Comparison of ENCODE assay signal across 14 cellular contexts in genomic region chr5:131303537-131303936, GRCh38. TPM values are rescaled to one million over a fixed set of nuclear protein-coding genes. Genes with fewer than 3 reads are reported as not detected.
DNase-seq lines count a peak whose midpoint lies in the region; ATAC-seq and TF ChIP-seq lines count a peak whose summit lies in the region.
"Had no signal": no experiment of that assay in that cellular context is flagged by ENCODE, and none has a peak within 500 bp of the region (broad histone marks: within the 10 kb centered on the region; RNA-seq: fewer than 3 reads in every experiment).

No MANE protein-coding gene starts in this region.

- H3K9me3 Mint-ChIP-seq in activated naive CD4-positive, alpha-beta T cell treated with anti-CD3 and anti-CD28 coated beads, Interleukin-2, amount 10 ng/mL, durations not matched to agents 7 days and 5 days: peaks cover 4% of the 10 kb centered on the region
- H3K9me3 Mint-ChIP-seq in neural progenitor cell: peaks cover 39% of the 10 kb centered on the region

- peaks cover 62% of the 10 kb centered on the region for H3K36me3 Mint-ChIP-seq in activated naive CD4-positive, alpha-beta T cell treated with anti-CD3 and anti-CD28 coated beads, Interleukin-2, amount 10 ng/mL, durations not matched to agents 7 days and 5 days
- peaks cover 41% of the 10 kb centered on the region for H3K36me3 Mint-ChIP-seq in neural progenitor cell

- no peak for TF ChIP-seq POLR2A in gastrocnemius medialis (IDR thresholded peaks at IDR 0.05)

- 15% methylated on average over 1 of the region's 1 CpG for WGBS in SK-N-SH (ENCODE audit: low lambda C conversion rate)

- H3K4me1 Mint-ChIP-seq in activated naive CD4-positive, alpha-beta T cell treated with anti-CD3 and anti-CD28 coated beads, Interleukin-2, amount 10 ng/mL, durations not matched to agents 7 days and 5 days: peaks cover 63% of the 10 kb centered on the region
- no peaks in the 10 kb centered on the region for H3K4me1 Mint-ChIP-seq in neural progenitor cell

- no peaks in the 10 kb centered on the region for H3K27me3 ChIP-seq in SK-N-SH (ENCODE audit: insufficient read depth)
- H3K27me3 ChIP-seq in gastrocnemius medialis: no peaks in the 10 kb centered on the region
- no peaks in the 10 kb centered on the region for H3K27me3 ChIP-seq in neural progenitor cell
- H3K27me3 ChIP-seq: esophagus muscularis mucosa had no signal

- POLR2A ChIA-PET in SK-N-SH (lab: Yijun Ruan, JAX): no interaction called here

- in situ Hi-C loops in gastrocnemius medialis (cut with MboI; ENCODE audit: low sequenced_read_pairs in 4 of 4): no loop called here

- ATAC-seq in gastrocnemius medialis (no peak), HG02763 (IDR thresholded peaks at IDR 0.05; ENCODE audit: unreplicated experiment) (no peak)
- ATAC-seq: stimulated activated naive CD8-positive, alpha-beta T cell treated with anti-CD3 and anti-CD28 coated beads, Interleukin-15, Interleukin-2, amounts not matched to agents 100 U/mL and 50 U/mL, for 24 hours had no signal

- no peak for TF ChIP-seq CTCF in SK-N-SH (IDR thresholded peaks at IDR 0.05)
- TF ChIP-seq CTCF in gastrocnemius medialis (IDR thresholded peaks at IDR 0.05 in 4 of 5, conservative IDR thresholded peaks at IDR 0.05 in 1 of 5): no peak
- no peak for TF ChIP-seq CTCF in neural progenitor cell (IDR thresholded peaks at IDR 0.05)

- intact Hi-C loops in gastrocnemius medialis (cut with DNase I; ENCODE audit: low total_unique reads): no loop called here

- H3K79me2 ChIP-seq in SK-N-SH (ENCODE audit: insufficient read depth): peaks cover 92% of the 10 kb centered on the region
- peaks cover 87% of the 10 kb centered on the region for H3K79me2 ChIP-seq in neural progenitor cell (ENCODE audit: low read depth)

- H3F3A ChIP-seq in SK-N-SH (replicated peaks; ENCODE audit: insufficient read depth): peaks cover 21% of the 10 kb centered on the region
- no peaks in the 10 kb centered on the region for H3F3A ChIP-seq in neural progenitor cell (ENCODE audit: low read depth)

- no peak overlapping the region for H3K4me2 ChIP-seq in SK-N-SH
- H3K4me2 ChIP-seq in neural progenitor cell: no peak overlapping the region

- H3K27ac Mint-ChIP-seq in activated naive CD4-positive, alpha-beta T cell treated with anti-CD3 and anti-CD28 coated beads, Interleukin-2, amount 10 ng/mL, durations not matched to agents 7 days and 5 days: peak overlapping the region; percentile 6
- no peak overlapping the region for H3K27ac Mint-ChIP-seq in neural progenitor cell

- CTCF ChIA-PET in activated naive CD4-positive, alpha-beta T cell treated with anti-CD3 and anti-CD28 coated beads, Interleukin-2, amount 10 ng/mL, durations not matched to agents 7 days and 5 days (lab: Charles Lee): interaction anchor here (0.6 kb wide), 1 partner anchor 62 kb away, joined by 4 read pairs; no protein-coding TSS in a partner anchor
- CTCF ChIA-PET in SK-N-SH (lab: Yijun Ruan, JAX): interaction anchor here (1.3 kb wide), 1 partner anchor 38 kb away, joined by 6 read pairs; no protein-coding TSS in a partner anchor

- no peaks in the 10 kb centered on the region for H3K36me3 ChIP-seq in SK-N-SH (replicated peaks in 1 of 2; ENCODE audit: control insufficient read depth in 1 of 2, insufficient read depth in 2 of 2, low read length in 1 of 2)
- no peaks in the 10 kb centered on the region for H3K36me3 ChIP-seq in gastrocnemius medialis
- H3K36me3 ChIP-seq in neural progenitor cell: no peaks in the 10 kb centered on the region
- H3K36me3 ChIP-seq: esophagus muscularis mucosa had no signal

- no peak overlapping the region for H2AFZ ChIP-seq in SK-N-SH (ENCODE audit: low read depth)
- no peak overlapping the region for H2AFZ ChIP-seq in neural progenitor cell (replicated peaks)

- no peak for TF ChIP-seq EP300 in SK-N-SH (IDR thresholded peaks at IDR 0.05; ENCODE audit: borderline replicate concordance in 1 of 2, low read depth in 1 of 2, low read length in 1 of 2)

- no peak overlapping the region for H3K4me3 ChIP-seq in SK-N-SH (ENCODE audit: low read depth in 2 of 2, low read length in 1 of 2)
- no peak overlapping the region for H3K4me3 ChIP-seq in skeletal muscle cell (ENCODE audit: low read depth, low read length)
- H3K4me3 ChIP-seq in gastrocnemius medialis: no peak overlapping the region
- no peak overlapping the region for H3K4me3 ChIP-seq in neural progenitor cell
- H3K4me3 ChIP-seq: esophagus muscularis mucosa had no signal

- no peaks in the 10 kb centered on the region for H3K27me3 Mint-ChIP-seq in activated naive CD4-positive, alpha-beta T cell treated with anti-CD3 and anti-CD28 coated beads, Interleukin-2, amount 10 ng/mL, durations not matched to agents 7 days and 5 days
- H3K27me3 Mint-ChIP-seq in neural progenitor cell (ENCODE audit: insufficient read depth, low read depth): peaks cover 6% of the 10 kb centered on the region

- peak overlapping the region in 1 of 2 experiments; percentile 60; a peak in 3 of 4 replicates for H3K27ac ChIP-seq in SK-N-SH (ENCODE audit: low read depth in 2 of 2, low read length in 1 of 2)
- H3K27ac ChIP-seq in epithelial cell of prostate: peak overlapping the region; percentile 87
- H3K27ac ChIP-seq in gastrocnemius medialis: no peak overlapping the region
- H3K27ac ChIP-seq in neural progenitor cell: no peak overlapping the region
- H3K27ac ChIP-seq: esophagus muscularis mucosa had no signal

- no peak for TF ChIP-seq RAD21 in SK-N-SH (IDR thresholded peaks at IDR 0.05; ENCODE audit: low read length)

- no peaks in the 10 kb centered on the region for H3K9me2 ChIP-seq in SK-N-SH

- DNase-seq in activated naive CD4-positive, alpha-beta T cell treated with anti-CD3 and anti-CD28 coated beads, Interleukin-2, amount 10 ng/mL, durations not matched to agents 7 days and 5 days: no peak
- DNase-seq in activated naive CD4-positive, alpha-beta T cell treated with anti-CD3 and anti-CD28 coated beads, Interleukin-2, amount 50 U/mL, for 16 hours: no peak
- DNase-seq in SK-N-SH (no peak), epithelial cell of prostate (ENCODE audit: low read depth, low spot score) (no peak), skeletal muscle cell (ENCODE audit: low read depth) (peak; percentile 48), gastrocnemius medialis (no peak), neural progenitor cell (ENCODE audit: low spot score) (no peak)
- DNase-seq: NCI-H1436; NCI-H526 treated with DMSO at 0.1 percent for 48 hours; Right ventricle myocardium superior; stimulated activated CD4-positive, alpha-beta T cell treated with anti-CD3 and anti-CD28 coated beads, Interleukin-4, amount 100 ng/mL, for 4 hours; stimulated activated naive CD8-positive, alpha-beta T cell treated with anti-CD3 and anti-CD28 coated beads, Interleukin-15, Interleukin-2, amounts not matched to agents 100 U/mL and 50 U/mL, for 24 hours had no signal

- H3K9ac ChIP-seq in SK-N-SH (no peak overlapping the region), neural progenitor cell (no peak overlapping the region)

- peaks cover 11% of the 10 kb centered on the region for H4K20me1 ChIP-seq in SK-N-SH (ENCODE audit: insufficient read depth)
- H4K20me1 ChIP-seq in neural progenitor cell (ENCODE audit: low read depth): no peaks in the 10 kb centered on the region

- H3K4me3 Mint-ChIP-seq in activated naive CD4-positive, alpha-beta T cell treated with anti-CD3 and anti-CD28 coated beads, Interleukin-2, amount 10 ng/mL, durations not matched to agents 7 days and 5 days: no peak overlapping the region
- H3K4me3 Mint-ChIP-seq in neural progenitor cell: no peak overlapping the region

- H3K9me3 ChIP-seq in SK-N-SH (peaks cover 6% of the 10 kb centered on the region; the same call in 1 of the 2 replicates), gastrocnemius medialis (no peaks in the 10 kb centered on the region), neural progenitor cell (ENCODE audit: low read depth) (peaks cover 6% of the 10 kb centered on the region)
- H3K9me3 ChIP-seq: esophagus muscularis mucosa had no signal

- H3K4me1 ChIP-seq in SK-N-SH (ENCODE audit: control insufficient read depth in 1 of 2, insufficient read depth in 2 of 2, low read depth in 1 of 2, low read length in 1 of 2): peaks cover 6 to 11% of the 10 kb centered on the region in 2 experiments; a peak in 3 of 4 replicates
- H3K4me1 ChIP-seq in gastrocnemius medialis: peaks cover 7 to 14% of the 10 kb centered on the region in 2 donors
- H3K4me1 ChIP-seq in neural progenitor cell: no peaks in the 10 kb centered on the region

TF ChIP-seq in SK-N-SH, 30 proteins besides CTCF, POLR2A, EP300 and RAD21:
- TF ChIP-seq GATA2 (CRISPR knock-in tag; IDR thresholded peaks at IDR 0.05) (no peak), CHD2 (IDR thresholded peaks at IDR 0.05; ENCODE audit: low read length, partially characterized antibody) (peak; percentile 24), SIN3A (IDR thresholded peaks at IDR 0.05; ENCODE audit: borderline replicate concordance, low read depth, low read length) (no peak)
TF ChIP-seq in SK-N-SH: peak in this region for 1.

RNA-seq across cellular contexts. Expression of gene CDC42SE2, which starts 39.7 kb away (rescaled TPM):
- 8.6 and 11.4 TPM in 2 replicates for polyA plus RNA-seq in SK-N-SH (2012; rRNA removed)
- 14.0 and 17.3 TPM in 2 replicates for polyA plus RNA-seq in SK-N-SH (2012; cell fraction: cytosol; rRNA removed)
- polyA plus RNA-seq in SK-N-SH (2012; cell fraction: nucleus; rRNA removed): 2.8 and 6.8 TPM in 2 replicates
- total RNA-seq in gastrocnemius medialis: 10 to 100 TPM; 23.9 to 29.6 (median 26.4) TPM
- total RNA-seq in neural progenitor cell (ENCODE audit: low replicate concordance): 52.8 and 79.9 TPM in 2 replicates
